In the genomic region with DNA sequence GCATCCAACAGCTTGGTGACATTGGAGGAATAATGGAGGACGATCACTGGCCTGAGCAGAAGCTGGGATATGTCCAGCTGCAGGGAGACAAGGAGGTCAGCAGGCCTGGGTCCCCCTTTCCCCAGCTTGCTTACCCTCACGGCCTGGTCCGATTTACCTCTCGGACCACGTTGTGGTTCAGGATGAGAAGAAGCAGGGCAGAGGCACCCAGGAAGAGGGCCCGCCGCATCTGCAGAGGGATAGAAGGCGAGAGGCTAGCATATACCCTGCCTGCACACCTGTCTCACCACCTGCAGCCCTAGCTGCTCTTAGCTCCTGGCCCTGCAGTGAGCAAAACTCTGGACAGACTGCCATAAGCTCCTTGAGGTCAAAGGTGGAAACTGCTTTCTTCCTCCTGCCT, we compare ENCODE assay signal across 1 cellular context.
TF ChIP-seq lines count a peak whose summit lies in the region.

No MANE protein-coding gene starts in this region.

TF ChIP-seq in GM12878, 131 proteins besides CTCF, POLR2A, EP300 and RAD21:
- TF ChIP-seq HDAC6 (IDR thresholded peaks at IDR 0.05; ENCODE audit: unreplicated experiment): no peak
- no peak for TF ChIP-seq KAT2A (conservative IDR thresholded peaks at IDR 0.05; ENCODE audit: control insufficient read depth, low read depth, low read length)
TF ChIP-seq in GM12878: peak in this region for 0.
